ENCODE assay signal across 21 cellular contexts in genomic region chr4:186733778-186734177, GRCh38. TPM values are rescaled to one million over a fixed set of nuclear protein-coding genes. Genes with fewer than 3 reads are reported as not detected.
DNase-seq lines count a peak whose midpoint lies in the region; ATAC-seq and TF ChIP-seq lines count a peak whose summit lies in the region.
"Had no signal": no experiment of that assay in that cellular context is flagged by ENCODE, and none has a peak within 500 bp of the region (broad histone marks: within the 10 kb centered on the region; RNA-seq: fewer than 3 reads in every experiment).

No MANE protein-coding gene starts in this region.

- no peak overlapping the region for H3K23ac ChIP-seq in mesenchymal stem cell (ENCODE audit: low read length in 2 of 2)

- TF ChIP-seq POLR2A in HCT116 (IDR thresholded peaks at IDR 0.05; ENCODE audit: borderline replicate concordance, extremely low read depth, insufficient read depth, insufficient read length): no peak

- 49% methylated on average over 4 of the region's 4 CpGs for WGBS in mesenchymal stem cell

- TF ChIP-seq CTCF in HCT116 (IDR thresholded peaks at IDR 0.05 in 2 of 3, conservative IDR thresholded peaks at IDR 0.05 in 1 of 3; ENCODE audit: borderline replicate concordance in 1 of 3, insufficient read depth in 1 of 3, low read depth in 2 of 3, low read length in 2 of 3) (no peak), type B pancreatic cell (conservative IDR thresholded peaks at IDR 0.05) (no peak)

- no peak overlapping the region for H2BK120ac ChIP-seq in mesenchymal stem cell (ENCODE audit: low read depth, low read length)

- ATAC-seq in HCT116 (no peak), GM21786 (IDR thresholded peaks at IDR 0.05; ENCODE audit: unreplicated experiment) (no peak)
- ATAC-seq: K562 had no signal

- H4K91ac ChIP-seq in mesenchymal stem cell (ENCODE audit: low read length): no peak overlapping the region

- peaks cover 17% of the 10 kb centered on the region for H3K4me1 Mint-ChIP-seq in type B pancreatic cell (ENCODE audit: unreplicated experiment)

- H2AFZ ChIP-seq in HCT116 (ENCODE audit: low read depth, low read length, poor library complexity, severe bottlenecking) (no peak overlapping the region), mesenchymal stem cell (ENCODE audit: low read depth, low read length) (no peak overlapping the region)

- no peak overlapping the region for H3K4ac ChIP-seq in mesenchymal stem cell (ENCODE audit: low read depth in 1 of 2, low read length in 2 of 2)

- H2BK15ac ChIP-seq in mesenchymal stem cell (ENCODE audit: low read depth, poor library complexity, severe bottlenecking): no peak overlapping the region

- no peaks in the 10 kb centered on the region for H3K36me3 ChIP-seq in HCT116 (ENCODE audit: control insufficient read depth in 1 of 2, insufficient read depth in 2 of 2, low read length in 2 of 2)
- no peaks in the 10 kb centered on the region for H3K36me3 ChIP-seq in mesenchymal stem cell (ENCODE audit: control insufficient read depth in 1 of 2, insufficient read depth in 2 of 2, low read depth in 1 of 2, low read length in 2 of 2)
- H3K36me3 ChIP-seq: BLaER1 treated with 17β-estradiol and CSF1 and Interleukin-3, amounts not matched to agents 10 nM and 100 nM; MG63 had no signal

- peaks cover 4% of the 10 kb centered on the region for H3K79me1 ChIP-seq in mesenchymal stem cell (replicated peaks; ENCODE audit: low read length, poor library complexity, severe bottlenecking)

- H3K27ac Mint-ChIP-seq in type B pancreatic cell: peak overlapping the region; percentile 57
- H3K27ac Mint-ChIP-seq: CD4-positive, alpha-beta T cell had no signal

- H3K27me3 ChIP-seq in HCT116 (ENCODE audit: insufficient read depth, low read length) (no peaks in the 10 kb centered on the region), mesenchymal stem cell (ENCODE audit: control insufficient read depth in 1 of 2, insufficient read depth in 1 of 2, low read length in 2 of 2) (no peaks in the 10 kb centered on the region)
- H3K27me3 ChIP-seq: BLaER1 treated with 17β-estradiol and CSF1 and Interleukin-3, amounts not matched to agents 10 nM and 100 nM; MG63 had no signal

- no peak overlapping the region for H3K18ac ChIP-seq in mesenchymal stem cell (ENCODE audit: low read depth in 1 of 2, low read length in 2 of 2)

- H3K27ac ChIP-seq in HCT116 (ENCODE audit: low read depth, low read length) (no peak overlapping the region), mesenchymal stem cell (ENCODE audit: low read length, poor library complexity, severe bottlenecking) (no peak overlapping the region)
- H3K27ac ChIP-seq: BLaER1 treated with 17β-estradiol and CSF1 and Interleukin-3, amounts not matched to agents 10 nM and 100 nM; SK-N-MC had no signal

- H4K8ac ChIP-seq in mesenchymal stem cell (ENCODE audit: low read length): no peak overlapping the region

- H3K4me3 Mint-ChIP-seq in type B pancreatic cell: no peak overlapping the region
- H3K4me3 Mint-ChIP-seq: CD4-positive, alpha-beta T cell had no signal

- no peak overlapping the region for H2BK5ac ChIP-seq in mesenchymal stem cell (ENCODE audit: low read depth, low read length, poor library complexity, severe bottlenecking)

- RAD21 ChIA-PET in HCT116 (lab: Charles Lee; ENCODE audit: low non-redundant PET in 1 of 2, low total read pairs in 2 of 2, uncharacterized antibody in 2 of 2, unreplicated experiment in 2 of 2): no interaction called here

- H3K36me3 Mint-ChIP-seq in type B pancreatic cell: peaks cover 8% of the 10 kb centered on the region

- H3K4me3 ChIP-seq in HCT116 (replicated peaks in 1 of 2; ENCODE audit: low read depth in 1 of 2, low read length in 2 of 2) (no peak overlapping the region), mesenchymal stem cell (ENCODE audit: insufficient read depth in 1 of 2, low read depth in 1 of 2, low read length in 2 of 2) (no peak overlapping the region)
- H3K4me3 ChIP-seq: BLaER1 treated with 17β-estradiol and CSF1 and Interleukin-3, amounts not matched to agents 10 nM and 100 nM; K562; MG63; SK-N-MC had no signal

- CTCF ChIA-PET in HCT116 (lab: Charles Lee): no interaction called here

- no peak overlapping the region for H2BK12ac ChIP-seq in mesenchymal stem cell (ENCODE audit: low read length in 2 of 2)

- H3K9me2 ChIP-seq in HCT116 (ENCODE audit: insufficient read depth): no peaks in the 10 kb centered on the region

- H2AK5ac ChIP-seq in mesenchymal stem cell (ENCODE audit: low read length, severe bottlenecking): peak overlapping the region; percentile 2

- H3K9ac ChIP-seq in HCT116 (ENCODE audit: low read length) (no peak overlapping the region), mesenchymal stem cell (ENCODE audit: low read length) (no peak overlapping the region)
- H3K9ac ChIP-seq: BLaER1 treated with 17β-estradiol and CSF1 and Interleukin-3, amounts not matched to agents 10 nM and 100 nM had no signal

- H4K20me1 ChIP-seq in HCT116 (ENCODE audit: insufficient read depth): no peaks in the 10 kb centered on the region
- H4K20me1 ChIP-seq: BLaER1 treated with 17β-estradiol and CSF1 and Interleukin-3, amounts not matched to agents 10 nM and 100 nM had no signal

- no peak overlapping the region for H3K14ac ChIP-seq in mesenchymal stem cell (ENCODE audit: low read length in 2 of 2)

- H3K4me2 ChIP-seq in HCT116 (ENCODE audit: low read length) (0 out of 2 replicates have a peak overlapping the region, but pooled peaks have one; percentile 4), mesenchymal stem cell (ENCODE audit: low read length, poor library complexity, severe bottlenecking) (no peak overlapping the region)
- H3K4me2 ChIP-seq: BLaER1 treated with 17β-estradiol and CSF1 and Interleukin-3, amounts not matched to agents 10 nM and 100 nM had no signal

- intact Hi-C loops in HCT116 (cut with micrococcal nuclease): no loop called here

- no peaks in the 10 kb centered on the region for H3K9me3 ChIP-seq in HCT116 (ENCODE audit: control insufficient read depth in 1 of 2, insufficient read depth in 1 of 2, low read depth in 1 of 2, low read length in 2 of 2)
- H3K9me3 ChIP-seq in mesenchymal stem cell (ENCODE audit: control insufficient read depth, low read length): no peaks in the 10 kb centered on the region
- H3K9me3 ChIP-seq: MG63 had no signal

- no peaks in the 10 kb centered on the region for H3K27me3 Mint-ChIP-seq in type B pancreatic cell

- no peak for TF ChIP-seq RAD21 in HCT116 (IDR thresholded peaks at IDR 0.05; ENCODE audit: low read depth)

- H3K9me3 Mint-ChIP-seq in type B pancreatic cell: peaks cover 9% of the 10 kb centered on the region
- H3K9me3 Mint-ChIP-seq: CD4-positive, alpha-beta T cell had no signal

- no TSS peak for BruUV-seq in HCT116 (replicated peaks; lab: Mats Ljungman, UMichigan)

- POLR2A ChIA-PET in HCT116 (lab: Charles Lee): no interaction called here

- DNase-seq in HCT116 (ENCODE audit: low read depth, low spot score) (no peak), RPMI7951 (ENCODE audit: low read depth) (peak; percentile 33), mesenchymal stem cell (no peak), type B pancreatic cell (ENCODE audit: extremely low spot score, unreplicated experiment) (no peak), activated gamma-delta T cell (lab: John Stamatoyannopoulos, UW) (no peak)
- no peak for DNase-seq in stimulated activated CD4-positive, alpha-beta T cell treated with anti-CD3 and anti-CD28 coated beads, Interleukin-1b, Interleukin-23, amount 100 ng/mL, for 48 hours
- DNase-seq: AML-193; CD4-positive, alpha-beta T cell; DMS53; GOT3; HCEC 1CT; Kasumi-1; MG63; NCI-H2029; NCI-H446 treated with DMSO at 0.1 percent for 48 hours; NCI-H526; SIG-M5 had no signal

- peaks cover 55 to 86% of the 10 kb centered on the region in 2 experiments for H3K4me1 ChIP-seq in HCT116 (ENCODE audit: control insufficient read depth in 1 of 2, insufficient read depth in 2 of 2, low read length in 2 of 2)
- peaks cover 5% of the 10 kb centered on the region for H3K4me1 ChIP-seq in mesenchymal stem cell (ENCODE audit: control insufficient read depth, insufficient read depth, low read depth, low read length)

- H3K79me2 ChIP-seq in HCT116 (ENCODE audit: insufficient read depth, low read length): no peaks in the 10 kb centered on the region

TF ChIP-seq in HCT116, 20 proteins besides CTCF, POLR2A, EP300 and RAD21:
- TF ChIP-seq EZH2phosphoT487 (IDR thresholded peaks at IDR 0.05; ENCODE audit: borderline replicate concordance) (no peak), YY1 (IDR thresholded peaks at IDR 0.05; ENCODE audit: extremely low read depth, insufficient replicate concordance, low read depth, low read length) (no peak), CBX3 (IDR thresholded peaks at IDR 0.05; ENCODE audit: low read depth) (no peak), SP1 (IDR thresholded peaks at IDR 0.05; ENCODE audit: low read depth) (no peak)

RNA-seq across cellular contexts. Expression of gene FAT1, which starts 10.1 kb away (rescaled TPM):
- total RNA-seq in HCT116 (2021; ENCODE audit: unreplicated experiment) (676 TPM), type B pancreatic cell (ENCODE audit: low replicate concordance) (188 and 197 TPM in 2 replicates)
- polyA plus RNA-seq in HCT116 (2012): 458 and 528 TPM in 2 replicates
- total RNA-seq in RPMI7951 (2014; rRNA removed; shearing (Covaris generic)): 92.8 and 111 TPM in 2 replicates
- 137 TPM for polyA plus RNA-seq in mesenchymal stem cell (2013, experiment 1 of 2)
- polyA plus RNA-seq in mesenchymal stem cell (2013, experiment 2 of 2): 119 TPM
